13 cellular contexts compared by ENCODE assay signal in the genomic region with DNA sequence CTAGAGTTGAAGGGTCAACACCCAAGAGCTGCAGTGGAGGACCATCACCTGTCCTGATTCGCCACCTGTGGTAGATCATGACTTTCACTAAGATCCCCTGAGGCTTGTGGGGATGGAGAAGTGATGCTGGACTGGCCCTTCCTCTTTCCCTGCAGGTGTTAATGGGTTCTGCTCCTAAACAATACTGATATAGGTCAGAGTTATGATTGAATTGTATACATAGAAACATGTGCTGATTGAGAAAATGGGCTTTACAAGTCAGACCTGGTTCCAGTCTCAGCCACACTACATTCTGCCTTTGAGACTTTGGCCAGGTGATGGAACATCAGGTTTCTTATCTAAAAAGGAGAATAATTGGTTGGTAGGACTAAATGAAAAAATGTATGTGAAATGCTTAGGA.
DNase-seq lines count a peak whose midpoint lies in the region; ATAC-seq and TF ChIP-seq lines count a peak whose summit lies in the region.
"Had no signal": no experiment of that assay in that cellular context is flagged by ENCODE, and none has a peak within 500 bp of the region (broad histone marks: within the 10 kb centered on the region; RNA-seq: fewer than 3 reads in every experiment).

No MANE protein-coding gene starts in this region.

- H3K4me3 Mint-ChIP-seq in activated T-helper 2 cell treated with anti-CD3 and anti-CD28 coated beads, Interferon-gamma antibody, Interleukin-2, Interleukin-4, amounts not matched to agents 10 μg/mL and 5 μg/mL and 100 μg/mL, durations not matched to agents 14 hours and 24 hours and 36 hours (ENCODE audit: low read depth) = no peak overlapping the region
- H3K4me3 Mint-ChIP-seq: T-helper 1 cell treated with Interleukin-12 subunit alpha and Interleukin-12 subunit beta and Interleukin-4 antibody, amounts not matched to agents 30 μg/mL and 1 μg/mL, for 36 hours had no signal

- H3K27ac ChIP-seq in Karpas-422 (ENCODE audit: low read length) = peak overlapping the region; percentile 97
- H3K27ac ChIP-seq: hepatocyte, prostate gland, suprapubic skin had no signal

- H3K27ac Mint-ChIP-seq in activated T-helper 2 cell treated with anti-CD3 and anti-CD28 coated beads, Interferon-gamma antibody, Interleukin-2, Interleukin-4, amounts not matched to agents 10 μg/mL and 5 μg/mL and 100 μg/mL, durations not matched to agents 14 hours and 24 hours and 36 hours = no peak overlapping the region
- H3K27ac Mint-ChIP-seq: T-helper 1 cell treated with Interleukin-12 subunit alpha and Interleukin-12 subunit beta and Interleukin-4 antibody, amounts not matched to agents 30 μg/mL and 1 μg/mL, for 36 hours had no signal

- H3K9ac ChIP-seq in Karpas-422 (ENCODE audit: low read length) = peak overlapping the region; percentile 75

- H3K4me1 ChIP-seq in Karpas-422 (ENCODE audit: low read length) = peaks cover 85% of the 10 kb centered on the region
- H3K4me1 ChIP-seq: BE2C, prostate gland, suprapubic skin had no signal

- no peaks in the 10 kb centered on the region for H3K36me3 Mint-ChIP-seq in activated T-helper 2 cell treated with anti-CD3 and anti-CD28 coated beads, Interferon-gamma antibody, Interleukin-2, Interleukin-4, amounts not matched to agents 10 μg/mL and 5 μg/mL and 100 μg/mL, durations not matched to agents 14 hours and 24 hours and 36 hours (ENCODE audit: low read depth)

- peaks cover 19% of the 10 kb centered on the region for H3K4me1 Mint-ChIP-seq in activated T-helper 2 cell treated with anti-CD3 and anti-CD28 coated beads, Interferon-gamma antibody, Interleukin-2, Interleukin-4, amounts not matched to agents 10 μg/mL and 5 μg/mL and 100 μg/mL, durations not matched to agents 14 hours and 24 hours and 36 hours (ENCODE audit: low read depth)

- H3K4me3 ChIP-seq in GM12865 (ENCODE audit: low read depth, low read length) = no peak overlapping the region
- peak overlapping the region; percentile 53 for H3K4me3 ChIP-seq in Karpas-422 (ENCODE audit: low read length)
- H3K4me3 ChIP-seq: hepatocyte, prostate gland, suprapubic skin had no signal

- H3K9me2 ChIP-seq in Karpas-422 (replicated peaks; ENCODE audit: insufficient read depth, low read length) = no peaks in the 10 kb centered on the region

- no peak for TF ChIP-seq CTCF in GM12865 (IDR thresholded peaks at IDR 0.05; ENCODE audit: insufficient read depth, low read depth, low read length, missing control alignments)

- intact Hi-C loops in posterior cingulate gyrus (cut with DNase I) = no loop called here
- intact Hi-C loops in activated T-helper 2 cell treated with anti-CD3 and anti-CD28 coated beads, Interferon-gamma antibody, Interleukin-2, Interleukin-4, amounts not matched to agents 10 μg/mL and 5 μg/mL and 100 μg/mL, durations not matched to agents 14 hours and 24 hours and 36 hours (cut with micrococcal nuclease) = loop anchor here (1.0 to 5.0 kb wide), 9 partner anchors 30 to 951 kb away; no protein-coding TSS in a partner anchor

- no peak overlapping the region for H2AFZ ChIP-seq in Karpas-422 (ENCODE audit: low read length)
- H2AFZ ChIP-seq: hepatocyte had no signal

- no peaks in the 10 kb centered on the region for H3K36me3 ChIP-seq in Karpas-422 (ENCODE audit: insufficient read depth, low read length)
- H3K36me3 ChIP-seq: BE2C, prostate gland, suprapubic skin had no signal

- peaks cover 3% of the 10 kb centered on the region for H3K27me3 Mint-ChIP-seq in activated T-helper 2 cell treated with anti-CD3 and anti-CD28 coated beads, Interferon-gamma antibody, Interleukin-2, Interleukin-4, amounts not matched to agents 10 μg/mL and 5 μg/mL and 100 μg/mL, durations not matched to agents 14 hours and 24 hours and 36 hours (ENCODE audit: low read depth)

- H3K4me2 ChIP-seq in Karpas-422 (ENCODE audit: low read depth, low read length, poor library complexity, severe bottlenecking) = peak overlapping the region; percentile 79
- H3K4me2 ChIP-seq: hepatocyte had no signal

- no peaks in the 10 kb centered on the region for H4K20me1 ChIP-seq in Karpas-422 (ENCODE audit: insufficient read depth, low read depth, low read length)

- H3K9me3 Mint-ChIP-seq in activated T-helper 2 cell treated with anti-CD3 and anti-CD28 coated beads, Interferon-gamma antibody, Interleukin-2, Interleukin-4, amounts not matched to agents 10 μg/mL and 5 μg/mL and 100 μg/mL, durations not matched to agents 14 hours and 24 hours and 36 hours = no peaks in the 10 kb centered on the region
- H3K9me3 Mint-ChIP-seq: T-helper 1 cell treated with Interleukin-12 subunit alpha and Interleukin-12 subunit beta and Interleukin-4 antibody, amounts not matched to agents 30 μg/mL and 1 μg/mL, for 36 hours had no signal

- H3K79me2 ChIP-seq in Karpas-422 (ENCODE audit: low read length) = no peaks in the 10 kb centered on the region
- H3K79me2 ChIP-seq: hepatocyte had no signal

- no peaks in the 10 kb centered on the region for H3K27me3 ChIP-seq in Karpas-422 (ENCODE audit: low read length)
- H3K27me3 ChIP-seq: BE2C, hepatocyte, suprapubic skin had no signal

- ATAC-seq in GM19324 (IDR thresholded peaks at IDR 0.05; ENCODE audit: low FRiP score, unreplicated experiment) (peak; percentile 15), HG02884 (IDR thresholded peaks at IDR 0.05; ENCODE audit: unreplicated experiment) (peak; percentile 29)

- H3K9me3 ChIP-seq in Karpas-422 (ENCODE audit: low read length) = no peaks in the 10 kb centered on the region
- H3K9me3 ChIP-seq: BE2C, prostate gland, suprapubic skin had no signal

- DNase-seq in GM12865 (ENCODE audit: low read depth) = peak; percentile 17
- peak; percentile 89 for DNase-seq in Karpas-422
- no peak for DNase-seq in posterior cingulate gyrus
- DNase-seq in NCI-H345 (lab: John Stamatoyannopoulos, UW) = no peak
- no peak for DNase-seq in NCI-H345 treated with DMSO at 0.1 percent for 48 hours (lab: John Stamatoyannopoulos, UW; ENCODE audit: unreplicated experiment)
- no peak for DNase-seq in activated T-helper 2 cell treated with anti-CD3 and anti-CD28 coated beads, Interferon-gamma antibody, Interleukin-2, Interleukin-4, amounts not matched to agents 10 μg/mL and 5 μg/mL and 100 μg/mL, durations not matched to agents 14 hours and 24 hours and 36 hours (ENCODE audit: low spot score)
- DNase-seq: BE2C had no signal

Comparison
In these comparisons a context has a peak if more than half of its experiments do, and no peak if none do; other contexts are left out.
1. DNase-seq: peak in GM12865 (single experiment) and Karpas-422 (single experiment); none in posterior cingulate gyrus (0 of 10), NCI-H345 (single experiment), NCI-H345 treated with DMSO at 0.1 percent for 48 hours (single experiment) and activated T-helper 2 cell treated with anti-CD3 and anti-CD28 coated beads, Interferon-gamma antibody, Interleukin-2, Interleukin-4, amounts not matched to agents 10 μg/mL and 5 μg/mL and 100 μg/mL, durations not matched to agents 14 hours and 24 hours and 36 hours (single experiment).